ENCODE assay signal across 8 cellular contexts in genomic region chr2:30230855-30231725, GRCh38.
DNase-seq lines count a peak whose midpoint lies in the region; ATAC-seq and TF ChIP-seq lines count a peak whose summit lies in the region.

Gene LBH (plus strand): TSS chr2:30231534. CDS start chr2:30231739, 205 bp downstream.

- no peak for TF ChIP-seq CTCF in GM12864 (IDR thresholded peaks at IDR 0.05; ENCODE audit: low read depth, low read length, missing control alignments)

- H3K27ac ChIP-seq in caudate nucleus (ENCODE audit: low read depth, low read length): peak within 1 kb of the TSS; percentile 8

- ATAC-seq in HG02610 (IDR thresholded peaks at IDR 0.05; ENCODE audit: unreplicated experiment): peak; percentile 43

- DNase-seq in GM12864 (ENCODE audit: low read depth) (no peak), NCI-H1694 treated with DMSO at 0.1 percent for 48 hours (lab: John Stamatoyannopoulos, UW) (peak; percentile 78), caudate nucleus (lab: John Stamatoyannopoulos, UW) (peak in 55 of 61 donors; percentile 14 to 91 (median 64)), islet precursor cell (peak; percentile 96), cerebellar nuclear complex (lab: John Stamatoyannopoulos, UW) (no peak)
- DNase-seq in activated CD4-positive, CD25-positive, alpha-beta regulatory T cell (lab: John Stamatoyannopoulos, UW): peak; percentile 76 to 82 (median 81)
- peak; percentile 84 to 90 (median 84) for DNase-seq in stimulated activated CD4-positive, alpha-beta T cell treated with anti-CD3 and anti-CD28 coated beads, Interleukin-12 subunit alpha, Interleukin-12 subunit beta, amount 100 ng/mL, for 48 hours (ENCODE audit: low read depth in 2 of 3, low spot score in 1 of 3)

- peak within 1 kb of the TSS; percentile 62 for H3K4me3 ChIP-seq in GM12864 (ENCODE audit: low read depth, low read length)

Comparison
In these comparisons a context has a peak if more than half of its experiments do, and no peak if none do; other contexts are left out.
1. DNase-seq: peak in NCI-H1694 treated with DMSO at 0.1 percent for 48 hours (single experiment), activated CD4-positive, CD25-positive, alpha-beta regulatory T cell (4 of 4), caudate nucleus (55 of 61), islet precursor cell (single experiment) and stimulated activated CD4-positive, alpha-beta T cell treated with anti-CD3 and anti-CD28 coated beads, Interleukin-12 subunit alpha, Interleukin-12 subunit beta, amount 100 ng/mL, for 48 hours (3 of 3); none in GM12864 (single experiment) and cerebellar nuclear complex (0 of 2).